9 cellular contexts compared by ENCODE assay signal in the genomic region with DNA sequence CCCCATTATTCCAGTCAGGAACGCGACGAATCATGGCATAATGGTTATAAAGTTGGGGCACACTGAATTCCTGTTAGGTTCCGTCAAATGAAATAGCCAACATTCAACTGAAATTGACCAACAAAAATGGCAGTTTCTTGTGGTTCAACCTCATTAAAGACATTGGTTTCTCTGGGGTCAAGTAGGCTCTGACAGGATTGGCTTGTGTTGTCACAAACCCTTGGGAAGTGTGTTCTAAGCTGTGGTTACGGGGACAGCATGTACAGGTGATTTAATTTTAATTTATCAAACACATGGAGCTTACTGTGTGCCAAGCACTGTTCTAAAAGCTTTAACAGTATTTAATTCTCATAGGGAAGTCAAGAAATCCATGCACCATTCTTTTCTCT. TPM values are rescaled to one million over a fixed set of nuclear protein-coding genes. Genes with fewer than 3 reads are reported as not detected.
DNase-seq lines count a peak whose midpoint lies in the region; ATAC-seq and TF ChIP-seq lines count a peak whose summit lies in the region.
"Had no signal": no experiment of that assay in that cellular context is flagged by ENCODE, and none has a peak within 500 bp of the region (broad histone marks: within the 10 kb centered on the region; RNA-seq: fewer than 3 reads in every experiment).

No MANE protein-coding gene starts in this region.

- CTCF ChIA-PET in activated CD4-positive, alpha-beta T cell treated with anti-CD3 and anti-CD28 coated beads for 36 hours (lab: Charles Lee), result no interaction called here
- CTCF ChIA-PET in activated CD8-positive, alpha-beta T cell treated with anti-CD3 and anti-CD28 coated beads for 36 hours (lab: Charles Lee), result no interaction called here

- no peak for TF ChIP-seq POLR2A in stomach (IDR thresholded peaks at IDR 0.05)

- H3K9me3 Mint-ChIP-seq in activated CD4-positive, alpha-beta T cell treated with anti-CD3 and anti-CD28 coated beads for 36 hours (ENCODE audit: low read depth), result no peaks in the 10 kb centered on the region
- H3K9me3 Mint-ChIP-seq in activated CD8-positive, alpha-beta T cell treated with anti-CD3 and anti-CD28 coated beads for 36 hours, result no peaks in the 10 kb centered on the region

- no peaks in the 10 kb centered on the region for H3K27me3 Mint-ChIP-seq in activated CD4-positive, alpha-beta T cell treated with anti-CD3 and anti-CD28 coated beads for 36 hours
- H3K27me3 Mint-ChIP-seq in activated CD8-positive, alpha-beta T cell treated with anti-CD3 and anti-CD28 coated beads for 36 hours, result peaks cover 4% of the 10 kb centered on the region

- H3K9me2 ChIP-seq in hepatocyte (replicated peaks; ENCODE audit: insufficient read depth), result no peaks in the 10 kb centered on the region

- POLR2A ChIA-PET in activated CD4-positive, alpha-beta T cell treated with anti-CD3 and anti-CD28 coated beads for 36 hours (lab: Charles Lee), result no interaction called here
- POLR2A ChIA-PET in activated CD8-positive, alpha-beta T cell treated with anti-CD3 and anti-CD28 coated beads for 36 hours (lab: Charles Lee), result no interaction called here

- no peaks in the 10 kb centered on the region for H3K79me2 ChIP-seq in hepatocyte

- 80% methylated on average over 5 of the region's 5 CpGs for WGBS in hepatocyte (ENCODE audit: low lambda C conversion rate, missing lambda C conversion rate)
- 22 to 61% (median 36%) methylated on average over 5 of the region's 5 CpGs for WGBS in stomach, 5 donors

- H3K4me1 Mint-ChIP-seq in activated CD4-positive, alpha-beta T cell treated with anti-CD3 and anti-CD28 coated beads for 36 hours, result no peaks in the 10 kb centered on the region
- H3K4me1 Mint-ChIP-seq in activated CD8-positive, alpha-beta T cell treated with anti-CD3 and anti-CD28 coated beads for 36 hours (ENCODE audit: low read depth), result no peaks in the 10 kb centered on the region

- intact Hi-C loops in activated CD4-positive, alpha-beta T cell treated with anti-CD3 and anti-CD28 coated beads for 36 hours (cut with DNase I, micrococcal nuclease), result loop anchor here in 1 of 2 experiments (10.0 kb wide), 1 partner anchor 148 kb away; no protein-coding TSS in a partner anchor
- intact Hi-C loops in activated CD8-positive, alpha-beta T cell treated with anti-CD3 and anti-CD28 coated beads for 36 hours (cut with micrococcal nuclease), result no loop called here
- intact Hi-C loops in stomach (cut with DNase I; ENCODE audit: low total_unique reads), result no loop called here

- H3K27me3 ChIP-seq in hepatocyte, result no peaks in the 10 kb centered on the region
- H3K27me3 ChIP-seq in stomach, result peaks cover 0 to 4% (median 0%) of the 10 kb centered on the region in 3 donors

- no peak for ATAC-seq in activated CD4-positive, alpha-beta T cell treated with anti-CD3 and anti-CD28 coated beads for 36 hours
- no peak for ATAC-seq in activated CD8-positive, alpha-beta T cell treated with anti-CD3 and anti-CD28 coated beads for 36 hours
- no peak for ATAC-seq in activated CD4-positive, CD25-positive, alpha-beta regulatory T cell treated with anti-CD3 and anti-CD28 coated beads, Interleukin-2, amount 50 U/mL, for 24 hours

- no peak overlapping the region for H3K4me3 ChIP-seq in hepatocyte
- peak overlapping the region; percentile 47 to 53 (median 49) for H3K4me3 ChIP-seq in stomach

- TF ChIP-seq CTCF in activated CD8-positive, alpha-beta T cell treated with anti-CD3 and anti-CD28 coated beads for 36 hours (IDR thresholded peaks at IDR 0.05), result no peak
- TF ChIP-seq CTCF in hepatocyte (IDR thresholded peaks at IDR 0.05; ENCODE audit: poor library complexity), result no peak
- no peak for TF ChIP-seq CTCF in stomach (IDR thresholded peaks at IDR 0.05)

- H3K4me3 Mint-ChIP-seq in activated CD4-positive, alpha-beta T cell treated with anti-CD3 and anti-CD28 coated beads for 36 hours, result peak overlapping the region; percentile 46
- peak overlapping the region; percentile 57 for H3K4me3 Mint-ChIP-seq in activated CD8-positive, alpha-beta T cell treated with anti-CD3 and anti-CD28 coated beads for 36 hours

- no peaks in the 10 kb centered on the region for H3K9me3 ChIP-seq in hepatocyte (ENCODE audit: low read depth)
- peaks cover 0 to 5% (median 0%) of the 10 kb centered on the region in 4 donors for H3K9me3 ChIP-seq in stomach

- no peak for DNase-seq in activated CD4-positive, alpha-beta T cell treated with anti-CD3 and anti-CD28 coated beads for 36 hours
- no peak for DNase-seq in activated CD4-positive, alpha-beta T cell treated with anti-CD3 and anti-CD28 coated beads for 48 hours
- DNase-seq in activated CD8-positive, alpha-beta T cell treated with anti-CD3 and anti-CD28 coated beads for 36 hours, result no peak
- DNase-seq in hepatocyte (ENCODE audit: low spot score) (no peak), stomach (no peak), NCI-H345 treated with DMSO at 0.1 percent for 48 hours (lab: John Stamatoyannopoulos, UW; ENCODE audit: unreplicated experiment) (no peak), GDM1 (lab: John Stamatoyannopoulos, UW) (no peak)

- H2AFZ ChIP-seq in hepatocyte, result peak overlapping the region; percentile 63

- peak overlapping the region; percentile 90 for H3K4me2 ChIP-seq in hepatocyte

- H3K36me3 ChIP-seq in hepatocyte (replicated peaks; ENCODE audit: insufficient read depth, low read depth) (no peaks in the 10 kb centered on the region), stomach (no peaks in the 10 kb centered on the region)

- H3K27ac ChIP-seq in hepatocyte (no peak overlapping the region), stomach (peak overlapping the region; percentile 83 to 99 (median 86))

- no peak for TF ChIP-seq EP300 in stomach (IDR thresholded peaks at IDR 0.05)

- no peaks in the 10 kb centered on the region for H3K36me3 Mint-ChIP-seq in activated CD4-positive, alpha-beta T cell treated with anti-CD3 and anti-CD28 coated beads for 36 hours (ENCODE audit: low read depth)
- H3K36me3 Mint-ChIP-seq in activated CD8-positive, alpha-beta T cell treated with anti-CD3 and anti-CD28 coated beads for 36 hours (ENCODE audit: low read depth), result no peaks in the 10 kb centered on the region

- H3K27ac Mint-ChIP-seq in activated CD4-positive, alpha-beta T cell treated with anti-CD3 and anti-CD28 coated beads for 36 hours, result no peak overlapping the region
- no peak overlapping the region for H3K27ac Mint-ChIP-seq in activated CD8-positive, alpha-beta T cell treated with anti-CD3 and anti-CD28 coated beads for 36 hours

- H3K4me1 ChIP-seq in hepatocyte (ENCODE audit: insufficient read depth) (no peaks in the 10 kb centered on the region), stomach (peaks cover 0 to 14% (median 7%) of the 10 kb centered on the region in 4 donors)

- H4K20me1 ChIP-seq in hepatocyte (ENCODE audit: insufficient read depth, poor library complexity, severe bottlenecking), result no peaks in the 10 kb centered on the region

RNA-seq across cellular contexts. Expression of gene XK, which starts 0.8 kb away (rescaled TPM):
- under 1 TPM in 1 of 2 experiments, not detected in 1; 0.07 TPM for total RNA-seq in activated CD4-positive, alpha-beta T cell treated with anti-CD3 and anti-CD28 coated beads for 36 hours
- under 1 TPM in 1 of 2 experiments, not detected in 1; 0.07 TPM for total RNA-seq in activated CD8-positive, alpha-beta T cell treated with anti-CD3 and anti-CD28 coated beads for 36 hours
- total RNA-seq in hepatocyte, result 2.9 and 3.5 TPM in 2 replicates
- 0.07 and 1.2 TPM in 2 replicates for polyA plus RNA-seq in hepatocyte
- 10 to 100 TPM; 10.5 to 47.7 (median 17.0) TPM for total RNA-seq in stomach
- polyA plus RNA-seq in stomach, result 10 to 100 TPM in 1 of 3 donors, 1 to 10 TPM in 2; 1.1 to 11.9 (median 2.2) TPM
- polyA plus RNA-seq: BJ had no signal
